In the genomic region with DNA sequence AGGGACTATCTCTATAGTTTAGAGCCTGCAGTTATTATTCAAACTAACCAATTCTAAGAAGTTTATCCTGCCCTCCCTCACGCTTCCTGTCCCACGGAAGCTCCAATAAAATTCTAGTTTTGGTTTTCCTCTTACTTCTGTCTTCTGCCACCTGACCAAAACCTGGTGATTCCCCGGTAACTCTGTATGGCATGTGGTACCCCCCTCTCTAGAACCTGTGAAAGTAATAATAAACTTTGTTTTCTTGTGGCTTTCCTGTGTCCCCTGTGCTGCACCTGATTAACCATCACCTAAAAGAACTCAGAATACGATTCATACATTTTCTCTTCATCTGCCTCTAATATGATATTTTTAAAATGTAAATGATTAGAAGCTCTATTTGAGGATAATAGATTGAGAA, we compare ENCODE assay signal across 19 cellular contexts.
DNase-seq lines count a peak whose midpoint lies in the region; ATAC-seq and TF ChIP-seq lines count a peak whose summit lies in the region.
"Had no signal": no experiment of that assay in that cellular context is flagged by ENCODE, and none has a peak within 500 bp of the region (broad histone marks: within the 10 kb centered on the region; RNA-seq: fewer than 3 reads in every experiment).

No MANE protein-coding gene starts in this region.

- H3K4me2 ChIP-seq in OCI-LY3 (ENCODE audit: low read length), result peak overlapping the region; percentile 30
- H3K4me2 ChIP-seq: BLaER1 had no signal

- no peak overlapping the region for H3K9ac ChIP-seq in OCI-LY3 (ENCODE audit: low read length)
- H3K9ac ChIP-seq: BLaER1 had no signal

- in situ Hi-C loops in brain microvascular endothelial cell (cut with HindIII; ENCODE audit: low pct_ligation_motif_present, low sequenced_read_pairs), result no loop called here

- ATAC-seq in GM18907 (IDR thresholded peaks at IDR 0.05; ENCODE audit: unreplicated experiment), result peak; percentile 76
- peak; percentile 52 for ATAC-seq in GM21447 (IDR thresholded peaks at IDR 0.05; ENCODE audit: unreplicated experiment)
- peak; percentile 46 for ATAC-seq in HG03354 (IDR thresholded peaks at IDR 0.05; ENCODE audit: poor library complexity, severe bottlenecking, unreplicated experiment)
- ATAC-seq in HG02642 (IDR thresholded peaks at IDR 0.05; ENCODE audit: poor library complexity, unreplicated experiment), result no peak
- ATAC-seq: CD8-positive, alpha-beta T cell had no signal

- TF ChIP-seq POLR2A in esophagus muscularis mucosa (IDR thresholded peaks at IDR 0.05; ENCODE audit: low read depth), result no peak

- DNase-seq in brain microvascular endothelial cell (no peak), SIG-M5 treated with dmso at 0.1 percent for 504 hours (lab: John Stamatoyannopoulos, UW; ENCODE audit: unreplicated experiment) (no peak), esophagus muscularis mucosa (ENCODE audit: extremely low spot score) (no peak)
- DNase-seq: Caco-2; CD4-positive, CD25-positive, alpha-beta regulatory T cell; CD8-positive, alpha-beta T cell; DMS153; DND-41; GOT3; HFFc6 had no signal

- 0 out of 2 replicates have a peak overlapping the region, but pooled peaks have one; percentile 3 for H3K4me3 ChIP-seq in OCI-LY3 (ENCODE audit: low read length)
- H3K4me3 ChIP-seq in brain microvascular endothelial cell (ENCODE audit: low read depth, low read length), result no peak overlapping the region
- H3K4me3 ChIP-seq in esophagus muscularis mucosa, result no peak overlapping the region
- H3K4me3 ChIP-seq: BLaER1, HAP-1 had no signal

- H2AFZ ChIP-seq in OCI-LY3 (ENCODE audit: low read depth, low read length), result no peak overlapping the region

- no peak for TF ChIP-seq EP300 in esophagus muscularis mucosa (IDR thresholded peaks at IDR 0.05)

- peak overlapping the region; percentile 54 for H3K27ac ChIP-seq in OCI-LY3 (ENCODE audit: low read length)
- no peak overlapping the region for H3K27ac ChIP-seq in brain microvascular endothelial cell
- H3K27ac ChIP-seq in esophagus muscularis mucosa (replicated peaks in 1 of 4), result no peak overlapping the region
- H3K27ac ChIP-seq: 22Rv1, BLaER1, C4-2B had no signal

- H3K4me1 ChIP-seq in OCI-LY3 (ENCODE audit: low read length), result peaks cover 65% of the 10 kb centered on the region
- H3K4me1 ChIP-seq in esophagus muscularis mucosa, result no peaks in the 10 kb centered on the region
- H3K4me1 ChIP-seq: Caco-2 had no signal

- intact Hi-C loops in esophagus muscularis mucosa (cut with DNase I), result no loop called here

- H4K20me1 ChIP-seq in OCI-LY3 (ENCODE audit: insufficient read depth, low read length), result no peaks in the 10 kb centered on the region
- H4K20me1 ChIP-seq: BLaER1 had no signal

- no peak for TF ChIP-seq CTCF in OCI-LY3 (IDR thresholded peaks at IDR 0.05; ENCODE audit: low read depth, low read length)
- TF ChIP-seq CTCF in brain microvascular endothelial cell (IDR thresholded peaks at IDR 0.05; ENCODE audit: low read depth, low read length, missing control alignments), result no peak
- no peak for TF ChIP-seq CTCF in esophagus muscularis mucosa (IDR thresholded peaks at IDR 0.05)

- H3K9me3 ChIP-seq in OCI-LY3 (ENCODE audit: insufficient read depth, low read length), result no peaks in the 10 kb centered on the region
- H3K9me3 ChIP-seq in esophagus muscularis mucosa, result no peaks in the 10 kb centered on the region
- H3K9me3 ChIP-seq: BLaER1, Caco-2, HAP-1 had no signal

- H3K79me2 ChIP-seq in OCI-LY3 (ENCODE audit: low read length), result no peaks in the 10 kb centered on the region

- H3K36me3 ChIP-seq in OCI-LY3 (replicated peaks; ENCODE audit: low read depth, low read length), result no peaks in the 10 kb centered on the region
- no peaks in the 10 kb centered on the region for H3K36me3 ChIP-seq in brain microvascular endothelial cell (replicated peaks)
- H3K36me3 ChIP-seq in esophagus muscularis mucosa, result no peaks in the 10 kb centered on the region
- H3K36me3 ChIP-seq: HAP-1 had no signal

- H3K27me3 ChIP-seq in OCI-LY3 (ENCODE audit: low read depth, low read length) (no peaks in the 10 kb centered on the region), brain microvascular endothelial cell (replicated peaks) (no peaks in the 10 kb centered on the region), esophagus muscularis mucosa (no peaks in the 10 kb centered on the region)
- H3K27me3 ChIP-seq: BLaER1 had no signal

- WGBS in esophagus muscularis mucosa, result 87% methylated on average over 4 of the region's 4 CpGs
